22 cellular contexts compared by ENCODE assay signal in the genomic region with DNA sequence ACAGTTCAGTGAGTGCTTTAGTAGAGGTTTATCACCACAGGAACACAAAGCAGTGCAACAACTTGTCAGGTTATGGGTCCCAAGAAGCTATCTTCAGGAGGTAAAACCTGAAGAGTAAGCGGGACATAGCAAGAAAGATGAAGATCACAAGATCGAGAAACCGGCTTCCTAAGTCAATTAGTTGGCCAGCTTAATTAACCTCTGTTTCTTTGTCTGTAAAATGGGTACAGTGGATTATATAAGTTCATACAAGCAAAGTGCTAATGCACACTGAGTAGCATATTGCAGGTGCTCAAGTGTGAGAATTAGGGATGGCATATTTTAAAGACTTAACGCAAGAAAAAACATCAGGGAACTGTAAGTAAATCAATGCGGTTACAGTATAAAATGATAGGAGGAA. TPM values are rescaled to one million over a fixed set of nuclear protein-coding genes. Genes with fewer than 3 reads are reported as not detected.
DNase-seq lines count a peak whose midpoint lies in the region; ATAC-seq, FAIRE-seq and TF ChIP-seq lines count a peak whose summit lies in the region.
"Had no signal": no experiment of that assay in that cellular context is flagged by ENCODE, and none has a peak within 500 bp of the region (broad histone marks: within the 10 kb centered on the region; RNA-seq: fewer than 3 reads in every experiment).

No MANE protein-coding gene starts in this region.

- H3F3A ChIP-seq in neural progenitor cell (ENCODE audit: low read depth): peaks cover 12% of the 10 kb centered on the region

- H3K9me3 ChIP-seq in K562 (replicated peaks; ENCODE audit: control insufficient read depth, insufficient read depth, low read depth, low read length) (no peaks in the 10 kb centered on the region), neural progenitor cell (ENCODE audit: low read depth) (no peaks in the 10 kb centered on the region), SJCRH30 (replicated peaks) (no peaks in the 10 kb centered on the region)
- H3K9me3 ChIP-seq: Caco-2 had no signal

- no peak for ATAC-seq in K562
- ATAC-seq: CD8-positive, alpha-beta T cell; GM23338; HCT116 had no signal

- peaks cover 99% of the 10 kb centered on the region for H3K79me2 ChIP-seq in K562 (ENCODE audit: control insufficient read depth, insufficient read depth, low read length)
- H3K79me2 ChIP-seq in neural progenitor cell (ENCODE audit: low read depth): peaks cover 100% of the 10 kb centered on the region

- peaks cover 77% of the 10 kb centered on the region for H3K36me3 ChIP-seq in K562 (ENCODE audit: control insufficient read depth, insufficient read depth, low read length)
- peaks cover 6% of the 10 kb centered on the region for H3K36me3 ChIP-seq in neural progenitor cell
- H3K36me3 ChIP-seq in SJCRH30: peaks cover 77% of the 10 kb centered on the region

- H3K27me3 ChIP-seq in K562 (ENCODE audit: control insufficient read depth in 2 of 2, insufficient read depth in 2 of 2, low read length in 2 of 2) (no peaks in the 10 kb centered on the region), neural progenitor cell (no peaks in the 10 kb centered on the region), SJCRH30 (no peaks in the 10 kb centered on the region)
- H3K27me3 ChIP-seq: BLaER1 had no signal

- peaks cover 3% of the 10 kb centered on the region for H3K9me1 ChIP-seq in K562 (ENCODE audit: control insufficient read depth, insufficient read depth, low read length)

- H3K27ac Mint-ChIP-seq in activated naive CD4-positive, alpha-beta T cell treated with anti-CD3 and anti-CD28 coated beads, Interleukin-2, amount 50 U/mL, for 24 hours: peak overlapping the region; percentile 63
- no peak overlapping the region for H3K27ac Mint-ChIP-seq in neural progenitor cell
- H3K27ac Mint-ChIP-seq: B cell; CD4-positive, CD25-positive, alpha-beta regulatory T cell; CD8-positive, alpha-beta T cell; GM23338 had no signal

- no peak overlapping the region for H2AFZ ChIP-seq in K562 (ENCODE audit: low read depth, low read length)
- no peak overlapping the region for H2AFZ ChIP-seq in neural progenitor cell (replicated peaks)
- H2AFZ ChIP-seq: GM23338 had no signal

- in situ Hi-C loops in K562 (cut with MboI): no loop called here

- peaks cover 32% of the 10 kb centered on the region for H3K36me3 Mint-ChIP-seq in activated naive CD4-positive, alpha-beta T cell treated with anti-CD3 and anti-CD28 coated beads, Interleukin-2, amount 50 U/mL, for 24 hours
- H3K36me3 Mint-ChIP-seq in neural progenitor cell: peaks cover 78% of the 10 kb centered on the region

- H3K4me3 Mint-ChIP-seq in activated naive CD4-positive, alpha-beta T cell treated with anti-CD3 and anti-CD28 coated beads, Interleukin-2, amount 50 U/mL, for 24 hours: no peak overlapping the region
- H3K4me3 Mint-ChIP-seq in neural progenitor cell: no peak overlapping the region
- H3K4me3 Mint-ChIP-seq: B cell; CD4-positive, CD25-positive, alpha-beta regulatory T cell; CD8-positive, alpha-beta T cell; GM23338; H9 had no signal

- TF ChIP-seq CTCF in K562 (IDR thresholded peaks at IDR 0.05 in 2 of 3, conservative IDR thresholded peaks at IDR 0.05 in 1 of 3; ENCODE audit: insufficient read depth in 2 of 3, low read depth in 1 of 3, low read length in 3 of 3): no peak
- TF ChIP-seq CTCF in neural progenitor cell (IDR thresholded peaks at IDR 0.05): no peak

- peaks cover 5% of the 10 kb centered on the region for H3K9me3 Mint-ChIP-seq in activated naive CD4-positive, alpha-beta T cell treated with anti-CD3 and anti-CD28 coated beads, Interleukin-2, amount 50 U/mL, for 24 hours
- peaks cover 15% of the 10 kb centered on the region for H3K9me3 Mint-ChIP-seq in neural progenitor cell
- H3K9me3 Mint-ChIP-seq: CD8-positive, alpha-beta T cell; GM23338; H9 had no signal

- H3K4me1 Mint-ChIP-seq in activated naive CD4-positive, alpha-beta T cell treated with anti-CD3 and anti-CD28 coated beads, Interleukin-2, amount 50 U/mL, for 24 hours: peaks cover 2% of the 10 kb centered on the region
- no peaks in the 10 kb centered on the region for H3K4me1 Mint-ChIP-seq in neural progenitor cell

- no peak overlapping the region for H3K27ac ChIP-seq in K562 (ENCODE audit: extremely low read depth, low read depth, low read length)
- H3K27ac ChIP-seq in neural progenitor cell: peak overlapping the region; percentile 53
- H3K27ac ChIP-seq in SJCRH30: no peak overlapping the region
- H3K27ac ChIP-seq: 22Rv1, BLaER1, C4-2B had no signal

- FAIRE-seq in K562 (lab: Jason Lieb, UNC): no peak
- FAIRE-seq: A204.1, GM12878 had no signal

- H4K20me1 ChIP-seq in K562 (replicated peaks; ENCODE audit: control insufficient read depth, insufficient read depth, low read length) (peaks cover 12% of the 10 kb centered on the region), neural progenitor cell (ENCODE audit: low read depth) (peaks cover 57% of the 10 kb centered on the region)
- H4K20me1 ChIP-seq: BLaER1 had no signal

- CTCF ChIA-PET in K562 (lab: Yijun Ruan, JAX; ENCODE audit: low intra/inter-chr PET ratio): no interaction called here

- BruUV-seq in K562 (replicated peaks; lab: Mats Ljungman, UMichigan): no TSS peak

- no peak for TF ChIP-seq RAD21 in K562 (CRISPR knock-in tag; conservative IDR thresholded peaks at IDR 0.05 in 1 of 2, IDR thresholded peaks at IDR 0.05 in 1 of 2)

- whole genome bisulfite sequencing in K562 (ENCODE audit: insufficient coverage, low coverage, missing lambda C conversion rate): 91% methylated on average over 5 of the region's 5 CpGs

- no peaks in the 10 kb centered on the region for H3K27me3 Mint-ChIP-seq in activated naive CD4-positive, alpha-beta T cell treated with anti-CD3 and anti-CD28 coated beads, Interleukin-2, amount 50 U/mL, for 24 hours
- peaks cover 2% of the 10 kb centered on the region for H3K27me3 Mint-ChIP-seq in neural progenitor cell (ENCODE audit: insufficient read depth, low read depth)
- H3K27me3 Mint-ChIP-seq: B cell; CD4-positive, CD25-positive, alpha-beta regulatory T cell had no signal

- TF ChIP-seq EP300 in K562 (IDR thresholded peaks at IDR 0.05; ENCODE audit: low read length): no peak

- no peak for DNase-seq in activated naive CD4-positive, alpha-beta T cell (lab: John Stamatoyannopoulos, UW)
- no peak for DNase-seq in K562 (ENCODE audit: extremely low read depth in 1 of 4, low spot score in 3 of 4)
- DNase-seq in neural progenitor cell (ENCODE audit: low spot score): no peak
- DNase-seq in SJCRH30: no peak
- no peak for DNase-seq in DMS53 (lab: John Stamatoyannopoulos, UW)
- DNase-seq: Caco-2; CD4-positive, CD25-positive, alpha-beta regulatory T cell; CD8-positive, alpha-beta T cell; DMS153; DMS79; EL; GDM1; H9 had no signal

- H3K4me3 ChIP-seq in K562 (no peak overlapping the region), neural progenitor cell (no peak overlapping the region), SJCRH30 (no peak overlapping the region)
- H3K4me3 ChIP-seq: BLaER1, GM12878, GM23338 had no signal

- H3K4me2 ChIP-seq in K562 (ENCODE audit: insufficient read depth, low read length) (no peak overlapping the region), neural progenitor cell (no peak overlapping the region)
- H3K4me2 ChIP-seq: BLaER1, GM23338 had no signal

- TF ChIP-seq POLR2A in K562 (conservative IDR thresholded peaks at IDR 0.05): no peak

- H3K9ac ChIP-seq in K562 (ENCODE audit: insufficient read depth in 1 of 2, low read depth in 2 of 2, low read length in 2 of 2) (no peak overlapping the region), neural progenitor cell (no peak overlapping the region)
- H3K9ac ChIP-seq: BLaER1 had no signal

- intact Hi-C loops in K562 (cut with micrococcal nuclease): no loop called here

- H3K4me1 ChIP-seq in K562 (replicated peaks in 1 of 2; ENCODE audit: control insufficient read depth in 2 of 2, insufficient read depth in 2 of 2, low read length in 2 of 2) (no peaks in the 10 kb centered on the region; a peak in 1 of 5 replicates), neural progenitor cell (peaks cover 20% of the 10 kb centered on the region), SJCRH30 (no peaks in the 10 kb centered on the region)
- H3K4me1 ChIP-seq: BLaER1, Caco-2 had no signal

- POLR2A ChIA-PET in K562 (lab: Yijun Ruan, JAX): interaction anchor here (0.6 to 3.2 kb wide), 3 partner anchors 10 to 70 kb away, joined by 4 to 22 read pairs (median 12); no protein-coding TSS in a partner anchor

TF ChIP-seq in K562, 482 proteins besides CTCF, POLR2A, EP300 and RAD21 (continues in another document):
- no peak for TF ChIP-seq GTF2E2 (tag; IDR thresholded peaks at IDR 0.05)
- no peak for TF ChIP-seq MAZ (CRISPR knock-in tag; conservative IDR thresholded peaks at IDR 0.05 in 1 of 2, IDR thresholded peaks at IDR 0.05 in 1 of 2)
- peak; percentile 81 for TF ChIP-seq ADNP (tag; IDR thresholded peaks at IDR 0.05)
- TF ChIP-seq RBM25 (IDR thresholded peaks at IDR 0.05; ENCODE audit: low read depth, low read length, severe bottlenecking): peak; percentile 71
- TF ChIP-seq HDAC2 (IDR thresholded peaks at IDR 0.05): peak; percentile 35; the same call in 1 of the 2 replicates

RNA-seq across cellular contexts. Expression of a gene that starts 12.5 kb away (rescaled TPM):
- 6.6 and 33.3 TPM in 2 replicates for total RNA-seq in K562 (2011; cell fraction: chromatin; rRNA removed; ENCODE audit: low replicate concordance)
- total RNA-seq in K562 (2011; cell fraction: nucleolus; rRNA removed): 3.3 and 6.4 TPM in 2 replicates
- 13.1 and 22.1 TPM in 2 replicates for total RNA-seq in K562 (2011; cell fraction: nucleoplasm; rRNA removed)
- total RNA-seq in K562 (2014; rRNA removed) (5.5 and 5.9 TPM in 2 replicates), K562 (2014; rRNA removed; fragmentation: Illumina TruSeq; extraction: Trizol) (9.4 and 10.0 TPM in 2 replicates), K562 (2015; rRNA removed; fragmentation: Illumina TruSeq; extraction: Trizol) (6.7 and 7.1 TPM in 2 replicates), K562 (2021) (11.1 and 11.8 TPM in 2 replicates), neural progenitor cell (ENCODE audit: low replicate concordance) (21.0 and 34.6 TPM in 2 replicates)
- polyA plus RNA-seq in K562 (2011; rRNA removed) (9.0 and 12.8 TPM in 2 replicates), K562 (2014; fragmentation: Illumina TruSeq; extraction: Trizol) (9.6 and 10.0 TPM in 2 replicates), K562 (2014; fragmentation: Nextera tagmentation; extraction: Ambion mirVana) (1 to 10 TPM; 3.6 to 3.7 TPM), K562 (2014; rRNA removed) (6.7 and 7.1 TPM in 2 replicates)
- 1.8 and 4.4 TPM in 2 replicates for polyA plus RNA-seq in K562 (2011; cell fraction: cytosol; rRNA removed)
- 4.8 and 6.1 TPM in 2 replicates for polyA plus RNA-seq in K562 (2011; cell fraction: nucleus; rRNA removed)
- 6.8 and 7.8 TPM in 2 replicates for polyA plus RNA-seq in K562 (2012)
- polyA minus RNA-seq in K562 (2011; rRNA and poly(A)+ RNA removed): 27.3 and 27.8 TPM in 2 replicates
- 5.6 and 7.0 TPM in 2 replicates for polyA minus RNA-seq in K562 (2011; cell fraction: cytosol; rRNA and poly(A)+ RNA removed)
- polyA minus RNA-seq in K562 (2011; cell fraction: nucleus; rRNA and poly(A)+ RNA removed): 13.2 and 24.0 TPM in 2 replicates
- 11.6 and 12.8 TPM in 2 replicates for total RNA-seq in SJCRH30 (2014; rRNA removed; shearing (Covaris generic))
